In the genomic region with DNA sequence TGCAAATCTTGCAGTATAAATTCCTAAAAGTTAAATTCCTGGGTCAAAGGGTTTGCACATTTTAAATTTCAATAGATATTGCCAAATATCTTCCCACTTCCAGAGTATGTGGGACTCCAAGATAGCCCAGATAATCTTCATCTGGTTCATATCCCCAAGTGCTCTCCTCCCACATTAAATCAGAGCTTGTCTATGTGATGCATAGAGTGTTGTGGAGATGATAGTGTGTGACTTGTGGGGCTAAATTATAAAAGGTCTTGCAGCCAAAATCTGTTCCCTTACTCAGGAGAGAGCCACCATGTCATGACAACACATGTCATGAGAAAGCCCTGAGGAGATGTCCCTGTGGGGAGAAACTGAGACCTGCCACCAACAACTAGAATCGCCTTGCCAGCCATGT, we compare ENCODE assay signal across 34 cellular contexts.
"Had no signal": no experiment of that assay in that cellular context is flagged by ENCODE, and none has a peak within 500 bp of the region (broad histone marks: within the 10 kb centered on the region; RNA-seq: fewer than 3 reads in every experiment).

No MANE protein-coding gene starts in this region.

- H3K9me3 ChIP-seq: MG63 had no signal

- H3K36me3 ChIP-seq: MG63 had no signal

- H3K4me3 ChIP-seq: MG63 had no signal

- DNase-seq: Karpas-422, Kasumi-1, MG63, MM.1S, MV-4-11, NCI-H1048, NCI-H1092, NCI-H1092 treated with DMSO at 0.1 percent for 48 hours, NCI-H1105, NCI-H1105 treated with DMSO at 0.1 percent for 48 hours, NCI-H1417, NCI-H1417 treated with DMSO at 0.1 percent for 48 hours, NCI-H1436, NCI-H1436 treated with DMSO at 0.1 percent for 48 hours, NCI-H146, NCI-H1694, NCI-H1694 treated with DMSO at 0.1 percent for 48 hours, NCI-H187, NCI-H187 treated with DMSO at 0.1 percent for 48 hours, NCI-H1930, NCI-H2029, NCI-H2029 treated with DMSO at 0.1 percent for 48 hours, NCI-H2081, NCI-H2081 treated with DMSO at 0.1 percent for 48 hours, NCI-H2107, NCI-H2171, NCI-H2171 treated with DMSO at 0.1 percent for 48 hours, NCI-H2227 treated with DMSO at 0.1 percent for 48 hours, NCI-H226, NCI-H345, NCI-H446, NCI-H446 treated with DMSO at 0.1 percent for 48 hours, NCI-H510A, NCI-H510A treated with DMSO at 0.1 percent for 48 hours had no signal

- H3K27me3 ChIP-seq: MG63 had no signal
